ENCODE assay signal across 8 cellular contexts in genomic region chr6:14118091-14118439, GRCh38. TPM values are rescaled to one million over a fixed set of nuclear protein-coding genes. Genes with fewer than 3 reads are reported as not detected.
A peak's percentile ranks its signal among the peaks of the same experiment; 100 is the strongest.
DNase-seq lines count a peak whose midpoint lies in the region; ATAC-seq and TF ChIP-seq lines count a peak whose summit lies in the region.

No MANE protein-coding gene starts in this region.

- no peak overlapping the region for H2BK120ac ChIP-seq in IMR-90 (ENCODE audit: low read depth, low read length)

- H3K23ac ChIP-seq in IMR-90 (ENCODE audit: low read depth, low read length): peak overlapping the region; percentile 46

- H2AFZ ChIP-seq in IMR-90 (replicated peaks; ENCODE audit: low read length, poor library complexity) (peak overlapping the region; percentile 99), neural progenitor cell (replicated peaks) (peak overlapping the region; percentile 96)

- intact Hi-C loops in IMR-90 (cut with micrococcal nuclease): no loop called here

- CTCF ChIA-PET in IMR-90 (lab: Yijun Ruan, JAX): no interaction called here

- dilution Hi-C loops in IMR-90 (cut with HindIII; ENCODE audit: low sequenced_read_pairs, unreplicated experiment): no loop called here

- ATAC-seq in IMR-90 (ENCODE audit: low read depth): no peak
- no peak for ATAC-seq in GM21528 (IDR thresholded peaks at IDR 0.05; ENCODE audit: low FRiP score, unreplicated experiment)
- ATAC-seq in GM18502 (IDR thresholded peaks at IDR 0.05; ENCODE audit: poor library complexity, unreplicated experiment): no peak

- in situ Hi-C loops in IMR-90 (cut with MboI; ENCODE audit: low sequenced_read_pairs): no loop called here

- H3K4me3 ChIP-seq in DOHH2 (ENCODE audit: low read length): peak overlapping the region; percentile 95
- H3K4me3 ChIP-seq in IMR-90 (ENCODE audit: insufficient read depth, low read depth, low read length): peak overlapping the region; percentile 67
- H3K4me3 ChIP-seq in ectodermal cell (ENCODE audit: insufficient read depth, low read depth, low read length): peak overlapping the region; percentile 63
- peak overlapping the region; percentile 78 for H3K4me3 ChIP-seq in neural progenitor cell

- H3K27ac Mint-ChIP-seq in neural progenitor cell: no peak overlapping the region

- H4K8ac ChIP-seq in IMR-90 (ENCODE audit: low read depth in 2 of 2, low read length in 2 of 2): peak overlapping the region; percentile 58 to 83; a peak in 3 of 4 replicates

- H3K9ac ChIP-seq in IMR-90 (ENCODE audit: low read depth, low read length) (peak overlapping the region; percentile 73), neural progenitor cell (no peak overlapping the region)

- POLR2A ChIA-PET in IMR-90 (lab: Charles Lee; ENCODE audit: unreplicated experiment): no interaction called here

- peak overlapping the region; percentile 63; the same call in 1 of the 2 replicates for H3K14ac ChIP-seq in IMR-90 (replicated peaks; ENCODE audit: low read depth, low read length)

- H4K5ac ChIP-seq in IMR-90 (ENCODE audit: low read depth, low read length): no peak overlapping the region

- peaks cover 4% of the 10 kb centered on the region; the same call in 1 of the 2 replicates for H4K20me1 ChIP-seq in DOHH2 (ENCODE audit: control insufficient read depth, insufficient read depth, low read depth, low read length)
- no peaks in the 10 kb centered on the region for H4K20me1 ChIP-seq in IMR-90 (ENCODE audit: insufficient read depth, low read length)
- no peaks in the 10 kb centered on the region for H4K20me1 ChIP-seq in neural progenitor cell (ENCODE audit: low read depth)

- no peak overlapping the region for H2AK5ac ChIP-seq in IMR-90 (ENCODE audit: low read depth, low read length)

- no peak overlapping the region for H4K91ac ChIP-seq in IMR-90 (ENCODE audit: insufficient read depth, low read depth, low read length)

- H3K9me3 Mint-ChIP-seq in neural progenitor cell: no peaks in the 10 kb centered on the region

- no peak for DNase-seq in IMR-90
- no peak for DNase-seq in neural progenitor cell (ENCODE audit: low spot score)
- DNase-seq in activated gamma-delta T cell treated with Interleukin-2 at 50 U/mL for 16 hours: no peak
- no peak for DNase-seq in SIG-M5 (lab: John Stamatoyannopoulos, UW)

- H3K4me3 Mint-ChIP-seq in neural progenitor cell: peak overlapping the region; percentile 97

- H3K79me1 ChIP-seq in IMR-90 (ENCODE audit: low read depth in 1 of 2, low read length in 2 of 2): no peaks in the 10 kb centered on the region

- TF ChIP-seq RAD21 in IMR-90 (IDR thresholded peaks at IDR 0.05; ENCODE audit: low read length): no peak

- no peak overlapping the region for H2BK15ac ChIP-seq in IMR-90 (ENCODE audit: low read depth, low read length)

- H2AK9ac ChIP-seq in IMR-90 (replicated peaks; ENCODE audit: low read depth, low read length, poor library complexity): peak overlapping the region; percentile 94

- H2BK20ac ChIP-seq in IMR-90 (ENCODE audit: low read depth, low read length): 0 out of 2 replicates have a peak overlapping the region, but pooled peaks have one; percentile 22

- TF ChIP-seq CTCF in DOHH2 (IDR thresholded peaks at IDR 0.05; ENCODE audit: low read depth, low read length, poor library complexity, severe bottlenecking) (no peak), IMR-90 (conservative IDR thresholded peaks at IDR 0.05; ENCODE audit: low read depth, low read length) (no peak), neural progenitor cell (IDR thresholded peaks at IDR 0.05) (no peak)

- H3K56ac ChIP-seq in IMR-90 (ENCODE audit: extremely low read depth, insufficient read depth, low read length): peak overlapping the region; percentile 28

- peaks cover 11% of the 10 kb centered on the region for H3K27me3 Mint-ChIP-seq in neural progenitor cell (ENCODE audit: insufficient read depth, low read depth)

- no peak for TF ChIP-seq POLR2A in IMR-90 (IDR thresholded peaks at IDR 0.05; ENCODE audit: low read depth, low read length)

- H3K4me1 ChIP-seq in DOHH2 (ENCODE audit: control insufficient read depth, low read length) (peaks cover 60% of the 10 kb centered on the region), IMR-90 (ENCODE audit: control insufficient read depth, insufficient read depth, low read length) (no peaks in the 10 kb centered on the region), ectodermal cell (ENCODE audit: control insufficient read depth, insufficient read depth, low read length) (no peaks in the 10 kb centered on the region), neural progenitor cell (peaks cover 4% of the 10 kb centered on the region)

- no CpG with 5 or more reads among the region's 10 CpGs for WGBS in IMR-90 (ENCODE audit: extremely low coverage in 2 of 2, insufficient read length in 1 of 2), 2 experiments
- 10 to 12% methylated on average over 10 of the region's 10 CpGs for WGBS in ectodermal cell, 2 experiments

- peak overlapping the region; percentile 22; the same call in 1 of the 2 replicates for H3K4ac ChIP-seq in IMR-90 (ENCODE audit: low read depth, low read length)

- H3K9me3 ChIP-seq in DOHH2 (ENCODE audit: control insufficient read depth, insufficient read depth, low read length) (no peaks in the 10 kb centered on the region), IMR-90 (ENCODE audit: control insufficient read depth, insufficient read depth, low read length) (no peaks in the 10 kb centered on the region), ectodermal cell (ENCODE audit: control insufficient read depth, low read length) (no peaks in the 10 kb centered on the region), neural progenitor cell (ENCODE audit: low read depth) (no peaks in the 10 kb centered on the region)

- H3K36me3 ChIP-seq in DOHH2 (ENCODE audit: control insufficient read depth, low read length): peaks cover 53% of the 10 kb centered on the region
- no peaks in the 10 kb centered on the region for H3K36me3 ChIP-seq in IMR-90 (ENCODE audit: control insufficient read depth, insufficient read depth, low read length)
- H3K36me3 ChIP-seq in ectodermal cell (ENCODE audit: control insufficient read depth, insufficient read depth, low read length): no peaks in the 10 kb centered on the region
- H3K36me3 ChIP-seq in neural progenitor cell: no peaks in the 10 kb centered on the region

- H3F3A ChIP-seq in DOHH2 (ENCODE audit: control insufficient read depth, insufficient read depth) (peaks cover 42% of the 10 kb centered on the region), neural progenitor cell (ENCODE audit: low read depth) (peaks cover 16% of the 10 kb centered on the region)

- peaks cover 2% of the 10 kb centered on the region for H3K36me3 Mint-ChIP-seq in neural progenitor cell

- peaks cover 9% of the 10 kb centered on the region for H3K4me1 Mint-ChIP-seq in neural progenitor cell

- peaks cover 55% of the 10 kb centered on the region for H3K79me2 ChIP-seq in DOHH2 (ENCODE audit: control insufficient read depth, low read length)
- no peaks in the 10 kb centered on the region for H3K79me2 ChIP-seq in neural progenitor cell (ENCODE audit: low read depth)

- H3K27me3 ChIP-seq in DOHH2 (ENCODE audit: control insufficient read depth, low read length) (no peaks in the 10 kb centered on the region), IMR-90 (ENCODE audit: control insufficient read depth, insufficient read depth, low read length) (0 out of 2 replicates have a peak, but pooled peaks cover 1% of the 10 kb centered on the region), ectodermal cell (ENCODE audit: control insufficient read depth, insufficient read depth, low read length, poor library complexity, severe bottlenecking) (peaks cover 32% of the 10 kb centered on the region), neural progenitor cell (peaks cover 34% of the 10 kb centered on the region)

- H3K18ac ChIP-seq in IMR-90 (ENCODE audit: low read depth, low read length): no peak overlapping the region

- BruUV-seq in IMR-90 (replicated peaks; lab: Mats Ljungman, UMichigan): no TSS peak

- no peaks in the 10 kb centered on the region for H3K9me1 ChIP-seq in IMR-90 (ENCODE audit: insufficient read depth, low read length)

- no peak overlapping the region for H2BK5ac ChIP-seq in IMR-90 (ENCODE audit: low read depth, low read length, poor library complexity, severe bottlenecking)

- H3K4me2 ChIP-seq in DOHH2 (ENCODE audit: low read length) (peak overlapping the region; percentile 81), IMR-90 (ENCODE audit: low read depth, low read length) (peak overlapping the region; percentile 74), neural progenitor cell (peak overlapping the region; percentile 79)

- no peaks in the 10 kb centered on the region for H3K9me2 ChIP-seq in DOHH2 (replicated peaks; ENCODE audit: control insufficient read depth, low read length)

- H3K27ac ChIP-seq in DOHH2 (ENCODE audit: low read depth, low read length) (peak overlapping the region; percentile 77), IMR-90 (ENCODE audit: insufficient read depth, low read length) (no peak overlapping the region; the same call in 1 of the 2 replicates), ectodermal cell (ENCODE audit: insufficient read depth, low read depth, low read length, poor library complexity, severe bottlenecking) (no peak overlapping the region), neural progenitor cell (no peak overlapping the region)

TF ChIP-seq in IMR-90, 13 proteins besides CTCF, POLR2A, EP300 and RAD21 (continues in another document):
- TF ChIP-seq CHD1 (IDR thresholded peaks at IDR 0.05; ENCODE audit: low read depth, low read length): no peak
- no peak for TF ChIP-seq USF2 (IDR thresholded peaks at IDR 0.05; ENCODE audit: low read depth, low read length)
- no peak for TF ChIP-seq FOS (IDR thresholded peaks at IDR 0.05; ENCODE audit: low read depth, low read length)

RNA-seq across cellular contexts. Expression of gene CD83, which starts 0.5 kb away (rescaled TPM):
- 2.5 and 3.1 TPM in 2 replicates for total RNA-seq in IMR-90 (2012; rRNA removed)
- polyA plus RNA-seq in IMR-90 (2012; rRNA removed): 2.0 TPM in 2 replicates
- polyA plus RNA-seq in IMR-90 (2012; cell fraction: cytosol; rRNA removed): 0.92 and 1.3 TPM in 2 replicates
- 0.29 and 1.8 TPM in 2 replicates for polyA plus RNA-seq in IMR-90 (2012; cell fraction: nucleus; rRNA removed; ENCODE audit: low replicate concordance)
- 3.9 TPM for polyA plus RNA-seq in ectodermal cell (2013, experiment 1 of 4)
- 3.6 TPM for polyA plus RNA-seq in ectodermal cell (2013, experiment 2 of 4)
- 3.5 TPM for polyA plus RNA-seq in ectodermal cell (2013, experiment 3 of 4)
- polyA plus RNA-seq in ectodermal cell (2013, experiment 4 of 4): 3.9 TPM
- total RNA-seq in neural progenitor cell (ENCODE audit: low replicate concordance): 0.80 and 1.5 TPM in 2 replicates
